Comparison of ENCODE assay signal across 9 cellular contexts in genomic region chr6:30810813-30811329, GRCh38.
A peak's percentile ranks its signal among the peaks of the same experiment; 100 is the strongest.
DNase-seq lines count a peak whose midpoint lies in the region; ATAC-seq and TF ChIP-seq lines count a peak whose summit lies in the region.
"Had no signal": no experiment of that assay in that cellular context is flagged by ENCODE, and none has a peak within 500 bp of the region (broad histone marks: within the 10 kb centered on the region; RNA-seq: fewer than 3 reads in every experiment).

No MANE protein-coding gene starts in this region.

- peaks cover 72 to 85% of the 10 kb centered on the region in 2 experiments for H3K4me1 ChIP-seq in HCT116 (ENCODE audit: control insufficient read depth in 1 of 2, insufficient read depth in 2 of 2, low read length in 2 of 2)
- peaks cover 36% of the 10 kb centered on the region for H3K4me1 ChIP-seq in foreskin keratinocyte

- no peaks in the 10 kb centered on the region for H3K9me3 ChIP-seq in HCT116 (ENCODE audit: control insufficient read depth in 1 of 2, insufficient read depth in 1 of 2, low read depth in 1 of 2, low read length in 2 of 2)
- H3K9me3 ChIP-seq: neutrophil had no signal

- DNase-seq in GM10266 (ENCODE audit: extremely low spot score) = peak; percentile 68
- DNase-seq in HCT116 (ENCODE audit: low read depth, low spot score) = peak; percentile 91
- peak; percentile 100 for DNase-seq in foreskin keratinocyte
- DNase-seq in glutamatergic neuron = no peak
- DNase-seq in OCI-M2 (lab: John Stamatoyannopoulos, UW; ENCODE audit: unreplicated experiment) = no peak
- DNase-seq in NCI-H774 (lab: John Stamatoyannopoulos, UW) = no peak

- peaks cover 48% of the 10 kb centered on the region for H3K4me1 Mint-ChIP-seq in T-helper 1 cell treated with Interleukin-12 subunit alpha and Interleukin-12 subunit beta and Interleukin-4 antibody, amounts not matched to agents 30 μg/mL and 1 μg/mL, for 36 hours (ENCODE audit: low read depth)
- peaks cover 94% of the 10 kb centered on the region for H3K4me1 Mint-ChIP-seq in stimulated activated naive CD8-positive, alpha-beta T cell treated with anti-CD3 and anti-CD28 coated beads, Interleukin-15, Interleukin-2, amounts not matched to agents 100 ng/mL and 50 ng/mL, for 24 hours (ENCODE audit: low read depth)
- no peaks in the 10 kb centered on the region for H3K4me1 Mint-ChIP-seq in glutamatergic neuron (ENCODE audit: low read depth, unreplicated experiment)

- H3K9ac ChIP-seq in HCT116 (ENCODE audit: low read length) = peak overlapping the region; percentile 65

- H3K27me3 ChIP-seq in HCT116 (ENCODE audit: insufficient read depth, low read length) (no peaks in the 10 kb centered on the region), foreskin keratinocyte (no peaks in the 10 kb centered on the region)
- H3K27me3 ChIP-seq: neutrophil had no signal

- ATAC-seq in HCT116 = peak; percentile 56
- peak; percentile 93 for ATAC-seq in foreskin keratinocyte

- TF ChIP-seq RAD21 in HCT116 (IDR thresholded peaks at IDR 0.05; ENCODE audit: low read depth) = no peak

- no peaks in the 10 kb centered on the region for H3K27me3 Mint-ChIP-seq in T-helper 1 cell treated with Interleukin-12 subunit alpha and Interleukin-12 subunit beta and Interleukin-4 antibody, amounts not matched to agents 30 μg/mL and 1 μg/mL, for 36 hours (ENCODE audit: low read depth)
- peaks cover 4% of the 10 kb centered on the region for H3K27me3 Mint-ChIP-seq in stimulated activated naive CD8-positive, alpha-beta T cell treated with anti-CD3 and anti-CD28 coated beads, Interleukin-15, Interleukin-2, amounts not matched to agents 100 ng/mL and 50 ng/mL, for 24 hours
- no peaks in the 10 kb centered on the region for H3K27me3 Mint-ChIP-seq in glutamatergic neuron (ENCODE audit: unreplicated experiment)

- no peaks in the 10 kb centered on the region for H3K9me2 ChIP-seq in HCT116 (ENCODE audit: insufficient read depth)

- no peak for TF ChIP-seq CTCF in GM10266 (IDR thresholded peaks at IDR 0.05; ENCODE audit: control insufficient read depth, insufficient read depth, low read depth, missing control alignments)
- no peak for TF ChIP-seq CTCF in HCT116 (IDR thresholded peaks at IDR 0.05 in 2 of 3, conservative IDR thresholded peaks at IDR 0.05 in 1 of 3; ENCODE audit: borderline replicate concordance in 1 of 3, insufficient read depth in 1 of 3, low read depth in 2 of 3, low read length in 2 of 3)
- peak; percentile 24 for TF ChIP-seq CTCF in foreskin keratinocyte (conservative IDR thresholded peaks at IDR 0.05)
- no peak for TF ChIP-seq CTCF in glutamatergic neuron (IDR thresholded peaks at IDR 0.05; ENCODE audit: partially characterized antibody, unreplicated experiment)

- CTCF ChIA-PET in HCT116 (lab: Charles Lee) = interaction anchor here (0.6 to 1.9 kb wide), 3 partner anchors 9 to 276 kb away, joined by 3 to 7 read pairs (median 3); no protein-coding TSS in a partner anchor

- peak overlapping the region in 1 of 2 experiments; percentile 1; a peak in 1 of 4 replicates for H3K4me3 ChIP-seq in HCT116 (replicated peaks in 1 of 2; ENCODE audit: low read depth in 1 of 2, low read length in 2 of 2)

- H3K9me3 Mint-ChIP-seq in T-helper 1 cell treated with Interleukin-12 subunit alpha and Interleukin-12 subunit beta and Interleukin-4 antibody, amounts not matched to agents 30 μg/mL and 1 μg/mL, for 36 hours = peaks cover 7% of the 10 kb centered on the region
- peaks cover 6% of the 10 kb centered on the region for H3K9me3 Mint-ChIP-seq in stimulated activated naive CD8-positive, alpha-beta T cell treated with anti-CD3 and anti-CD28 coated beads, Interleukin-15, Interleukin-2, amounts not matched to agents 100 ng/mL and 50 ng/mL, for 24 hours
- no peaks in the 10 kb centered on the region for H3K9me3 Mint-ChIP-seq in glutamatergic neuron (ENCODE audit: unreplicated experiment)

- H3K27ac Mint-ChIP-seq in T-helper 1 cell treated with Interleukin-12 subunit alpha and Interleukin-12 subunit beta and Interleukin-4 antibody, amounts not matched to agents 30 μg/mL and 1 μg/mL, for 36 hours = peak overlapping the region; percentile 0
- H3K27ac Mint-ChIP-seq in stimulated activated naive CD8-positive, alpha-beta T cell treated with anti-CD3 and anti-CD28 coated beads, Interleukin-15, Interleukin-2, amounts not matched to agents 100 ng/mL and 50 ng/mL, for 24 hours = peak overlapping the region; percentile 97
- no peak overlapping the region for H3K27ac Mint-ChIP-seq in glutamatergic neuron (ENCODE audit: unreplicated experiment)

- intact Hi-C loops in HCT116 (cut with micrococcal nuclease) = loop anchor here (5.0 to 10.0 kb wide), 2 partner anchors 134 to 196 kb away; partner anchors contain the start of genes MRPS18B and PPP1R10

- H3K4me3 Mint-ChIP-seq in T-helper 1 cell treated with Interleukin-12 subunit alpha and Interleukin-12 subunit beta and Interleukin-4 antibody, amounts not matched to agents 30 μg/mL and 1 μg/mL, for 36 hours = no peak overlapping the region
- peak overlapping the region; percentile 83 for H3K4me3 Mint-ChIP-seq in stimulated activated naive CD8-positive, alpha-beta T cell treated with anti-CD3 and anti-CD28 coated beads, Interleukin-15, Interleukin-2, amounts not matched to agents 100 ng/mL and 50 ng/mL, for 24 hours
- no peak overlapping the region for H3K4me3 Mint-ChIP-seq in glutamatergic neuron (ENCODE audit: unreplicated experiment)

- POLR2A ChIA-PET in HCT116 (lab: Charles Lee) = interaction anchor here (0.6 to 30.6 kb wide), 10 partner anchors 9 to 403 kb away, joined by 3 to 680 read pairs (median 9); partner anchors contain the start of genes FLOT1 and IER3

- no TSS peak for BruUV-seq in HCT116 (replicated peaks; lab: Mats Ljungman, UMichigan)

- H3K36me3 Mint-ChIP-seq in T-helper 1 cell treated with Interleukin-12 subunit alpha and Interleukin-12 subunit beta and Interleukin-4 antibody, amounts not matched to agents 30 μg/mL and 1 μg/mL, for 36 hours (ENCODE audit: low read depth) = peaks cover 21% of the 10 kb centered on the region
- H3K36me3 Mint-ChIP-seq in stimulated activated naive CD8-positive, alpha-beta T cell treated with anti-CD3 and anti-CD28 coated beads, Interleukin-15, Interleukin-2, amounts not matched to agents 100 ng/mL and 50 ng/mL, for 24 hours (ENCODE audit: low read depth) = peaks cover 36% of the 10 kb centered on the region
- no peaks in the 10 kb centered on the region for H3K36me3 Mint-ChIP-seq in glutamatergic neuron (ENCODE audit: unreplicated experiment)

- no peaks in the 10 kb centered on the region for H3K36me3 ChIP-seq in HCT116 (ENCODE audit: control insufficient read depth in 1 of 2, insufficient read depth in 2 of 2, low read length in 2 of 2)
- H3K36me3 ChIP-seq: neutrophil had no signal

- H2AFZ ChIP-seq in HCT116 (ENCODE audit: low read depth, low read length, poor library complexity, severe bottlenecking) = no peak overlapping the region

- RAD21 ChIA-PET in HCT116 (lab: Charles Lee; ENCODE audit: low non-redundant PET in 1 of 2, low total read pairs in 2 of 2, uncharacterized antibody in 2 of 2, unreplicated experiment in 2 of 2) = interaction anchor here in 1 of 2 experiments (1.7 kb wide), 1 partner anchor 47 kb away, joined by 4 read pairs; no protein-coding TSS in a partner anchor

- no peaks in the 10 kb centered on the region for H3K79me2 ChIP-seq in HCT116 (ENCODE audit: insufficient read depth, low read length)

- H3K4me2 ChIP-seq in HCT116 (ENCODE audit: low read length) = peak overlapping the region; percentile 67

- TF ChIP-seq POLR2A in HCT116 (IDR thresholded peaks at IDR 0.05; ENCODE audit: borderline replicate concordance, extremely low read depth, insufficient read depth, insufficient read length) = no peak

- H3K27ac ChIP-seq in HCT116 (ENCODE audit: low read depth, low read length) = peak overlapping the region; percentile 97
- H3K27ac ChIP-seq in foreskin keratinocyte = peak overlapping the region; percentile 85
- H3K27ac ChIP-seq: neutrophil had no signal

- H4K20me1 ChIP-seq in HCT116 (ENCODE audit: insufficient read depth) = no peaks in the 10 kb centered on the region

TF ChIP-seq in HCT116, 20 proteins besides CTCF, POLR2A, EP300 and RAD21:
- TF ChIP-seq YY1 (IDR thresholded peaks at IDR 0.05; ENCODE audit: extremely low read depth, insufficient replicate concordance, low read depth, low read length) = peak; percentile 55
- TF ChIP-seq TCF7L2 (IDR thresholded peaks at IDR 0.05; ENCODE audit: borderline replicate concordance, extremely low read depth, insufficient read depth, insufficient read length) = peak; percentile 92
- peak; percentile 79; the same call in 1 of the 2 replicates for TF ChIP-seq POLR2AphosphoS5 (IDR thresholded peaks at IDR 0.05; ENCODE audit: low read depth, low read length)
- TF ChIP-seq CBX3 (IDR thresholded peaks at IDR 0.05; ENCODE audit: low read depth) = no peak
- no peak for TF ChIP-seq ATF3 (IDR thresholded peaks at IDR 0.05)
TF ChIP-seq in HCT116: peak in this region for 3.

Comparison
In these comparisons a context has a peak if more than half of its experiments do, and no peak if none do; other contexts are left out.
1. DNase-seq: peak in GM10266 (single experiment), HCT116 (single experiment) and foreskin keratinocyte (2 of 2); none in glutamatergic neuron (single experiment), OCI-M2 (single experiment) and NCI-H774 (single experiment).